22 cellular contexts compared by ENCODE assay signal in genomic region chr9:69030851-69031645, GRCh38. TPM values are rescaled to one million over a fixed set of nuclear protein-coding genes. Genes with fewer than 3 reads are reported as not detected.
DNase-seq lines count a peak whose midpoint lies in the region; ATAC-seq and TF ChIP-seq lines count a peak whose summit lies in the region.
"Had no signal": no experiment of that assay in that cellular context is flagged by ENCODE, and none has a peak within 500 bp of the region (broad histone marks: within the 10 kb centered on the region; RNA-seq: fewer than 3 reads in every experiment).

No MANE protein-coding gene starts in this region.

- H3K9me3 ChIP-seq in CD4-positive, alpha-beta T cell (ENCODE audit: control insufficient read depth, low read length), result peaks cover 5% of the 10 kb centered on the region
- peaks cover 11% of the 10 kb centered on the region for H3K9me3 ChIP-seq in endodermal cell (ENCODE audit: control insufficient read depth, low read length)
- H3K9me3 ChIP-seq: gastroesophageal sphincter, transverse colon had no signal

- H3K27ac Mint-ChIP-seq in CD4-positive, alpha-beta T cell, result peak overlapping the region; percentile 48
- H3K27ac Mint-ChIP-seq in HFFc6 (no peak overlapping the region; the same call in 1 of the 2 replicates), endodermal cell (peak overlapping the region; percentile 22), endothelial cell (ENCODE audit: unreplicated experiment) (no peak overlapping the region)
- H3K27ac Mint-ChIP-seq: neural progenitor cell had no signal

- H3K27ac ChIP-seq in CD4-positive, alpha-beta T cell (ENCODE audit: low read depth, low read length), result no peak overlapping the region
- no peak overlapping the region for H3K27ac ChIP-seq in endodermal cell (ENCODE audit: low read depth, low read length)
- H3K27ac ChIP-seq: brain microvascular endothelial cell, gastroesophageal sphincter, neural progenitor cell, stomach, transverse colon, VCaP had no signal

- peaks cover 2% of the 10 kb centered on the region for H3K36me3 Mint-ChIP-seq in CD4-positive, alpha-beta T cell (ENCODE audit: low read depth)
- 0 out of 2 replicates have a peak, but pooled peaks cover 6% of the 10 kb centered on the region for H3K36me3 Mint-ChIP-seq in HFFc6 (ENCODE audit: low read depth)
- peaks cover 6% of the 10 kb centered on the region for H3K36me3 Mint-ChIP-seq in endodermal cell (ENCODE audit: low read depth)
- no peaks in the 10 kb centered on the region for H3K36me3 Mint-ChIP-seq in endothelial cell (ENCODE audit: low read depth, unreplicated experiment)
- H3K36me3 Mint-ChIP-seq: neural progenitor cell had no signal

- H3K9me3 Mint-ChIP-seq in CD4-positive, alpha-beta T cell, result peaks cover 5% of the 10 kb centered on the region
- peaks cover 8% of the 10 kb centered on the region for H3K9me3 Mint-ChIP-seq in HFFc6
- H3K9me3 Mint-ChIP-seq in endodermal cell, result peaks cover 12% of the 10 kb centered on the region
- no peaks in the 10 kb centered on the region for H3K9me3 Mint-ChIP-seq in endothelial cell (ENCODE audit: unreplicated experiment)

- POLR2A ChIA-PET in CD4-positive, alpha-beta T cell (lab: Charles Lee), result interaction anchor here (1.4 kb wide), 1 partner anchor 11 kb away, joined by 6 read pairs; no protein-coding TSS in a partner anchor

- H3K4me1 Mint-ChIP-seq in CD4-positive, alpha-beta T cell (ENCODE audit: low read depth), result peaks cover 55% of the 10 kb centered on the region
- H3K4me1 Mint-ChIP-seq in HFFc6 (ENCODE audit: low read depth), result peaks cover 10% of the 10 kb centered on the region
- H3K4me1 Mint-ChIP-seq in endodermal cell, result no peaks in the 10 kb centered on the region
- H3K4me1 Mint-ChIP-seq in endothelial cell (ENCODE audit: unreplicated experiment), result no peaks in the 10 kb centered on the region

- H3K4me3 Mint-ChIP-seq in CD4-positive, alpha-beta T cell, result no peak overlapping the region
- H3K4me3 Mint-ChIP-seq in HFFc6, result no peak overlapping the region
- H3K4me3 Mint-ChIP-seq in endodermal cell, result no peak overlapping the region
- H3K4me3 Mint-ChIP-seq in endothelial cell (ENCODE audit: unreplicated experiment), result no peak overlapping the region
- H3K4me3 Mint-ChIP-seq: activated CD4-positive, alpha-beta T cell treated with anti-CD3 and anti-CD28 coated beads, Interleukin-2, amount 10 ng/mL, durations not matched to agents 7 days and 5 days; neural progenitor cell had no signal

- no peak overlapping the region for H3K4me3 ChIP-seq in endodermal cell (ENCODE audit: low read length)
- H3K4me3 ChIP-seq: gastroesophageal sphincter, neural progenitor cell, stomach, transverse colon had no signal

- no peaks in the 10 kb centered on the region for H3K4me1 ChIP-seq in endodermal cell (ENCODE audit: control insufficient read depth, insufficient read depth, low read length)
- H3K4me1 ChIP-seq: neural progenitor cell had no signal

- CTCF ChIA-PET in CD4-positive, alpha-beta T cell (lab: Charles Lee), result no interaction called here

- H3K36me3 ChIP-seq in endodermal cell (ENCODE audit: control insufficient read depth, insufficient read depth, low read length), result no peaks in the 10 kb centered on the region
- H3K36me3 ChIP-seq: brain microvascular endothelial cell, gastroesophageal sphincter, neural progenitor cell, stomach, transverse colon had no signal

- no peaks in the 10 kb centered on the region for H3K27me3 Mint-ChIP-seq in CD4-positive, alpha-beta T cell
- H3K27me3 Mint-ChIP-seq in HFFc6 (ENCODE audit: insufficient read depth) (peaks cover 4% of the 10 kb centered on the region), endodermal cell (ENCODE audit: insufficient read depth) (no peaks in the 10 kb centered on the region), endothelial cell (ENCODE audit: unreplicated experiment) (no peaks in the 10 kb centered on the region)
- H3K27me3 Mint-ChIP-seq: activated CD4-positive, alpha-beta T cell treated with anti-CD3 and anti-CD28 coated beads, Interleukin-2, amount 10 ng/mL, durations not matched to agents 7 days and 5 days had no signal

- WGBS in endodermal cell (ENCODE audit: insufficient coverage in 1 of 2, insufficient read length in 1 of 2), 2 experiments, result 89% methylated on average over 1 of the region's 1 CpG; no CpG with 5 or more reads in 1 of the 2 experiments

- intact Hi-C loops in CD4-positive, alpha-beta T cell (cut with DNase I, micrococcal nuclease), result loop anchor here in 1 of 2 experiments (10.0 kb wide), 1 partner anchor 1224 kb away; the partner anchor contains the start of gene SMC5

- no peak overlapping the region for H3K9ac ChIP-seq in endodermal cell (ENCODE audit: extremely low read depth, low read length, poor library complexity, severe bottlenecking)
- H3K9ac ChIP-seq: neural progenitor cell had no signal

- DNase-seq in CD4-positive, alpha-beta T cell, result no peak
- DNase-seq in HFFc6 (peak; percentile 20), endodermal cell (no peak), lung microvascular endothelial cell (ENCODE audit: low read depth in 2 of 2) (peak; percentile 14 to 75), NOMO-1 (lab: John Stamatoyannopoulos, UW; ENCODE audit: unreplicated experiment in 2 of 2) (no peak), endothelial cell (ENCODE audit: low spot score) (no peak), ecto neural progenitor cell (ENCODE audit: low spot score) (no peak)
- DNase-seq: activated CD4-positive, alpha-beta T cell treated with anti-CD3 and anti-CD28 coated beads, Interleukin-2, amount 10 ng/mL, durations not matched to agents 7 days and 5 days; brain microvascular endothelial cell; cortex of kidney; NCI-H1417; NCI-H2107; NCI-H526; SHP77 treated with DMSO at 0.1 percent for 48 hours; stimulated activated CD4-positive, alpha-beta T cell treated with anti-CD3 and anti-CD28 coated beads, Interleukin-4, amount 100 ng/mL, for 1 hour; stomach; transverse colon had no signal

- H3K27me3 ChIP-seq in CD4-positive, alpha-beta T cell (ENCODE audit: control insufficient read depth, insufficient read depth, low read length), result no peaks in the 10 kb centered on the region
- no peaks in the 10 kb centered on the region for H3K27me3 ChIP-seq in endodermal cell (ENCODE audit: control insufficient read depth, insufficient read depth, low read length, poor library complexity, severe bottlenecking)
- H3K27me3 ChIP-seq: brain microvascular endothelial cell, gastroesophageal sphincter, neural progenitor cell, stomach, transverse colon had no signal

- TF ChIP-seq CTCF in CD4-positive, alpha-beta T cell (IDR thresholded peaks at IDR 0.05), result no peak
- TF ChIP-seq CTCF in HFFc6 (IDR thresholded peaks at IDR 0.05) (no peak), endodermal cell (conservative IDR thresholded peaks at IDR 0.05) (no peak), endothelial cell (IDR thresholded peaks at IDR 0.05; ENCODE audit: unreplicated experiment) (no peak)

- no peak for ATAC-seq in CD4-positive, alpha-beta T cell (ENCODE audit: poor library complexity)
- no peak for ATAC-seq in HG03045 (IDR thresholded peaks at IDR 0.05; ENCODE audit: unreplicated experiment)
- ATAC-seq: gastroesophageal sphincter had no signal

RNA-seq across cellular contexts. Expression of gene FXN, which starts 4.5 kb away (rescaled TPM):
- total RNA-seq in CD4-positive, alpha-beta T cell, result 10 to 100 TPM; 12.2 to 12.9 TPM
- 10 to 100 TPM; 17.3 to 22.3 (median 18.5) TPM for total RNA-seq in HFFc6 (2021; fragmentation: NEBNext Ultra II Directional; extraction: Animal tissue kit (Norgen Biotek cat#: 25700))
- total RNA-seq in endodermal cell, result 10 to 100 TPM; 33.0 to 34.1 TPM
- 19.3 TPM for polyA plus RNA-seq in endodermal cell (2013, experiment 1 of 2)
- polyA plus RNA-seq in endodermal cell (2013, experiment 2 of 2), result 17.5 TPM
- 0.65 and 1.2 TPM in 2 replicates for total RNA-seq in lung microvascular endothelial cell
- total RNA-seq in endothelial cell (ENCODE audit: unreplicated experiment), result 14.4 TPM

RNA-seq across cellular contexts. Expression of gene PRKACG, which starts 17.1 kb away (rescaled TPM):
- total RNA-seq in CD4-positive, alpha-beta T cell, result not detected
- not detected for total RNA-seq in HFFc6 (2021; fragmentation: NEBNext Ultra II Directional; extraction: Animal tissue kit (Norgen Biotek cat#: 25700))
- not detected for total RNA-seq in endodermal cell
- polyA plus RNA-seq in endodermal cell (2013, experiment 1 of 2), result not detected
- not detected for polyA plus RNA-seq in endodermal cell (2013, experiment 2 of 2)
- not detected in 2 replicates for total RNA-seq in lung microvascular endothelial cell
- total RNA-seq in endothelial cell (ENCODE audit: unreplicated experiment), result not detected
- total RNA-seq: activated CD4-positive, alpha-beta T cell treated with anti-CD3 and anti-CD28 coated beads, Interleukin-2, amount 10 ng/mL, durations not matched to agents 7 days and 5 days; gastroesophageal sphincter; stomach; T-helper 1 cell treated with Interleukin-12 subunit alpha and Interleukin-12 subunit beta and Interleukin-4 antibody, amounts not matched to agents 30 ng/mL and 1 ng/mL, for 36 hours; transverse colon had no signal
- polyA plus RNA-seq: stomach had no signal

Comparison
In these comparisons a context has a peak if more than half of its experiments do, and no peak if none do; other contexts are left out.
1. DNase-seq: peak in HFFc6 (single experiment) and lung microvascular endothelial cell (2 of 2); none in CD4-positive, alpha-beta T cell (0 of 10), endodermal cell (single experiment), NOMO-1 (0 of 2), endothelial cell (single experiment) and ecto neural progenitor cell (single experiment).
2. H3K27ac Mint-ChIP-seq: peak in CD4-positive, alpha-beta T cell (single experiment) and endodermal cell (single experiment); none in HFFc6 (single experiment) and endothelial cell (single experiment).